In genomic region chr20:14960837-14961236, GRCh38 we compare ENCODE assay signal across 19 cellular contexts.
DNase-seq lines count a peak whose midpoint lies in the region; ATAC-seq and TF ChIP-seq lines count a peak whose summit lies in the region.
"Had no signal": no experiment of that assay in that cellular context is flagged by ENCODE, and none has a peak within 500 bp of the region (broad histone marks: within the 10 kb centered on the region; RNA-seq: fewer than 3 reads in every experiment).

No MANE protein-coding gene starts in this region.

- H3K36me3 Mint-ChIP-seq in MCF 10A (ENCODE audit: insufficient read depth, unreplicated experiment) = no peaks in the 10 kb centered on the region
- peaks cover 4% of the 10 kb centered on the region for H3K36me3 Mint-ChIP-seq in chondrocyte (ENCODE audit: low read depth)
- H3K36me3 Mint-ChIP-seq in Caco-2 (ENCODE audit: insufficient read depth, unreplicated experiment) = no peaks in the 10 kb centered on the region
- H3K36me3 Mint-ChIP-seq: CD14-positive monocyte; CD4-positive, alpha-beta memory T cell had no signal

- H3K27me3 Mint-ChIP-seq in MCF 10A (ENCODE audit: insufficient read depth, unreplicated experiment) (no peaks in the 10 kb centered on the region), chondrocyte (ENCODE audit: low read depth) (no peaks in the 10 kb centered on the region), Caco-2 (ENCODE audit: insufficient read depth, unreplicated experiment) (no peaks in the 10 kb centered on the region)
- H3K27me3 Mint-ChIP-seq: CD4-positive, alpha-beta memory T cell had no signal

- H3K27me3 ChIP-seq in breast epithelium (no peaks in the 10 kb centered on the region), RWPE2 (ENCODE audit: insufficient read depth, poor library complexity, severe bottlenecking) (no peaks in the 10 kb centered on the region), Caco-2 (replicated peaks; ENCODE audit: control insufficient read depth, insufficient read depth, low read length) (no peaks in the 10 kb centered on the region)
- H3K27me3 ChIP-seq: BLaER1 had no signal

- H3K27ac Mint-ChIP-seq in MCF 10A (ENCODE audit: low read depth, unreplicated experiment) = peak overlapping the region; percentile 55
- H3K27ac Mint-ChIP-seq in chondrocyte (ENCODE audit: unreplicated experiment) = no peak overlapping the region
- H3K27ac Mint-ChIP-seq in Caco-2 (ENCODE audit: unreplicated experiment) = no peak overlapping the region
- H3K27ac Mint-ChIP-seq: CD14-positive monocyte; CD4-positive, alpha-beta memory T cell had no signal

- H3K36me3 ChIP-seq in breast epithelium = no peaks in the 10 kb centered on the region
- no peaks in the 10 kb centered on the region for H3K36me3 ChIP-seq in RWPE2 (ENCODE audit: low read depth)
- H3K36me3 ChIP-seq in Caco-2 (ENCODE audit: control insufficient read depth, insufficient read depth, low read length) = no peaks in the 10 kb centered on the region
- H3K36me3 ChIP-seq: BLaER1, HAP-1 had no signal

- DNase-seq in MCF 10A (ENCODE audit: unreplicated experiment) (no peak), breast epithelium (ENCODE audit: low spot score in 2 of 2) (no peak), RWPE2 (ENCODE audit: low spot score) (no peak), inferior parietal cortex (ENCODE audit: extremely low spot score) (peak; percentile 22), superior temporal gyrus (ENCODE audit: extremely low spot score) (peak; percentile 47), chondrocyte (ENCODE audit: low spot score) (no peak), Caco-2 (no peak)
- DNase-seq: Calu3; CD4-positive, alpha-beta memory T cell; DMS53; DND-41; EL; IMR-90 had no signal

- ATAC-seq in RWPE2 (ENCODE audit: low read depth) (no peak), HG02610 (IDR thresholded peaks at IDR 0.05; ENCODE audit: unreplicated experiment) (no peak)
- ATAC-seq: GM12878 had no signal

- CTCF ChIA-PET in MCF 10A (lab: Yijun Ruan, JAX) (interaction anchor here (0.6 to 1.6 kb wide), 9 partner anchors 10 to 1514 kb away, joined by 3 to 6 read pairs (median 3); no protein-coding TSS in a partner anchor), Caco-2 (lab: Charles Lee) (no interaction called here)

- TF ChIP-seq POLR2A in breast epithelium (IDR thresholded peaks at IDR 0.05) = no peak

- H3K4me1 Mint-ChIP-seq in MCF 10A (ENCODE audit: insufficient read depth, unreplicated experiment) (peaks cover 35% of the 10 kb centered on the region), chondrocyte (ENCODE audit: low read depth) (no peaks in the 10 kb centered on the region), Caco-2 (ENCODE audit: low read depth, unreplicated experiment) (peaks cover 1% of the 10 kb centered on the region)
- H3K4me1 Mint-ChIP-seq: CD14-positive monocyte; CD4-positive, alpha-beta memory T cell had no signal

- POLR2A ChIA-PET in MCF 10A (lab: Yijun Ruan, JAX) (interaction anchor here (1.6 to 3.8 kb wide), 5 partner anchors 9 to 626 kb away, joined by 3 to 22 read pairs (median 14); partner anchors contain the start of gene FLRT3), Caco-2 (lab: Charles Lee) (no interaction called here)

- no peak overlapping the region for H3K27ac ChIP-seq in breast epithelium
- peak overlapping the region; percentile 21 for H3K27ac ChIP-seq in RWPE2 (ENCODE audit: poor library complexity, severe bottlenecking)
- H3K27ac ChIP-seq: 22Rv1, BLaER1 had no signal

- TF ChIP-seq CTCF in MCF 10A (IDR thresholded peaks at IDR 0.05; ENCODE audit: unreplicated experiment) (no peak), breast epithelium (IDR thresholded peaks at IDR 0.05) (no peak), RWPE2 (IDR thresholded peaks at IDR 0.05; ENCODE audit: poor library complexity, severe bottlenecking) (no peak), chondrocyte (IDR thresholded peaks at IDR 0.05) (no peak), Caco-2 (IDR thresholded peaks at IDR 0.05; ENCODE audit: insufficient read depth in 1 of 2, low read depth in 1 of 2, low read length in 1 of 2, severe bottlenecking in 1 of 2, unreplicated experiment in 1 of 2) (no peak)

- intact Hi-C loops in MCF 10A (cut with micrococcal nuclease) = loop anchor here (5.0 kb wide), 1 partner anchor 276 kb away; no protein-coding TSS in a partner anchor
- intact Hi-C loops in breast epithelium (cut with DNase I; ENCODE audit: low total_unique reads) = no loop called here
- intact Hi-C loops in Caco-2 (cut with micrococcal nuclease; ENCODE audit: unreplicated experiment) = no loop called here

- H3K4me1 ChIP-seq in breast epithelium = no peaks in the 10 kb centered on the region
- H3K4me1 ChIP-seq in RWPE2 (ENCODE audit: insufficient read depth, poor library complexity, severe bottlenecking) = peaks cover 16% of the 10 kb centered on the region
- H3K4me1 ChIP-seq in Caco-2 = no peaks in the 10 kb centered on the region
- H3K4me1 ChIP-seq: BLaER1, HAP-1 had no signal

- H3K9me3 Mint-ChIP-seq in MCF 10A (ENCODE audit: unreplicated experiment) = no peaks in the 10 kb centered on the region
- H3K9me3 Mint-ChIP-seq in chondrocyte (ENCODE audit: low read depth) = peaks cover 2% of the 10 kb centered on the region
- peaks cover 10% of the 10 kb centered on the region for H3K9me3 Mint-ChIP-seq in Caco-2 (ENCODE audit: unreplicated experiment)

- H3K4me3 Mint-ChIP-seq in MCF 10A (ENCODE audit: unreplicated experiment) (no peak overlapping the region), chondrocyte (ENCODE audit: unreplicated experiment) (no peak overlapping the region), Caco-2 (ENCODE audit: unreplicated experiment) (no peak overlapping the region)
- H3K4me3 Mint-ChIP-seq: CD14-positive monocyte; CD4-positive, alpha-beta memory T cell had no signal

- H3K9me3 ChIP-seq in breast epithelium (no peaks in the 10 kb centered on the region), RWPE2 (ENCODE audit: severe bottlenecking) (no peaks in the 10 kb centered on the region), Caco-2 (no peaks in the 10 kb centered on the region)
- H3K9me3 ChIP-seq: BLaER1, HAP-1 had no signal

- no TSS peak for BruUV-seq in MCF 10A (replicated peaks; lab: Mats Ljungman, UMichigan)
- BruUV-seq in Caco-2 (replicated peaks; lab: Mats Ljungman, UMichigan) = no TSS peak

- H3K4me3 ChIP-seq in breast epithelium (no peak overlapping the region), RWPE2 (ENCODE audit: severe bottlenecking) (no peak overlapping the region), Caco-2 (ENCODE audit: low read depth, low read length) (no peak overlapping the region)
- H3K4me3 ChIP-seq: BLaER1, GM12878, HAP-1 had no signal

Comparison
In these comparisons a context has a peak if more than half of its experiments do, and no peak if none do; other contexts are left out.
1. DNase-seq: peak in inferior parietal cortex (single experiment) and superior temporal gyrus (single experiment); none in MCF 10A (single experiment), breast epithelium (0 of 2), RWPE2 (single experiment), chondrocyte (single experiment) and Caco-2 (0 of 2).